ENCODE assay signal across 28 cellular contexts in genomic region chr14:46747253-46747652, GRCh38.
"Had no signal": no experiment of that assay in that cellular context is flagged by ENCODE, and none has a peak within 500 bp of the region (broad histone marks: within the 10 kb centered on the region; RNA-seq: fewer than 3 reads in every experiment).

No MANE protein-coding gene starts in this region.

- H3K36me3 ChIP-seq: ascending aorta, cardiac muscle cell had no signal

- ATAC-seq: activated CD8-positive, alpha-beta memory T cell treated with anti-CD3 and anti-CD28 coated beads, Interleukin-2, amount 10 ng/mL, durations not matched to agents 7 days and 5 days; activated CD8-positive, alpha-beta T cell treated with anti-CD3 and anti-CD28 coated beads, Interleukin-2, amount 10 ng/mL, durations not matched to agents 7 days and 5 days; activated naive CD8-positive, alpha-beta T cell treated with anti-CD3 and anti-CD28 coated beads, Interleukin-2, amount 50 U/mL, for 24 hours had no signal

- DNase-seq: activated B cell treated with CpG ODN at 0.5 μM for 24 hours; activated CD4-positive, alpha-beta memory T cell treated with anti-CD3 and anti-CD28 coated beads, Interleukin-2, amount 10 ng/mL, durations not matched to agents 7 days and 5 days; activated CD4-positive, alpha-beta T cell treated with anti-CD3 and anti-CD28 coated beads for 4 hours; activated CD4-positive, alpha-beta T cell treated with anti-CD3 and anti-CD28 coated beads, Interleukin-2, amount 10 ng/mL, durations not matched to agents 24 days and 14 days; activated CD4-positive, alpha-beta T cell treated with anti-CD3 and anti-CD28 coated beads, Interleukin-2, amount 50 U/mL, for 1 hour; activated CD4-positive, alpha-beta T cell treated with anti-CD3 and anti-CD28 coated beads, Interleukin-2, amount 50 U/mL, for 4 hours; activated CD4-positive, CD25-positive, alpha-beta regulatory T cell treated with anti-CD3 and anti-CD28 coated beads, Interleukin-2, amount 50 U/mL, for 72 hours; activated CD8-positive, alpha-beta memory T cell treated with anti-CD3 and anti-CD28 coated beads for 24 hours; activated CD8-positive, alpha-beta memory T cell treated with anti-CD3 and anti-CD28 coated beads, Interleukin-2, amount 10 ng/mL, durations not matched to agents 7 days and 5 days; activated CD8-positive, alpha-beta memory T cell treated with anti-CD3 and anti-CD28 coated beads, Interleukin-2, amount 50 U/mL, for 48 hours; activated CD8-positive, alpha-beta T cell treated with anti-CD3 and anti-CD28 coated beads, Interleukin-2, amount 10 ng/mL, durations not matched to agents 7 days and 5 days; activated effector memory CD4-positive, alpha-beta T cell treated with Interleukin-2 at 50 U/mL for 16 hours; activated gamma-delta T cell; activated naive CD4-positive, alpha-beta T cell treated with anti-CD3 and anti-CD28 coated beads, Interleukin-2, amount 10 ng/mL, durations not matched to agents 7 days and 5 days; activated naive CD4-positive, alpha-beta T cell treated with Interleukin-2 at 50 U/mL for 16 hours; activated naive CD8-positive, alpha-beta T cell treated with anti-CD3 and anti-CD28 coated beads, Interleukin-2, amount 10 ng/mL, durations not matched to agents 7 days and 5 days; activated naive CD8-positive, alpha-beta T cell treated with anti-CD3 and anti-CD28 coated beads, Interleukin-2, amount 50 U/mL, for 24 hours; activated T-cell treated with anti-CD3 and anti-CD28 coated beads, Interleukin-2, amount 50 U/mL, for 24 hours; activated T-cell treated with anti-CD3 and anti-CD28 coated beads, Interleukin-2, amount 50 U/mL, for 48 hours; amygdala; caudate nucleus; cerebellar nuclear complex; T-helper 1 cell; T-helper 2 cell; T-helper 9 cell had no signal

- H3K9me3 ChIP-seq: ascending aorta had no signal

- H3K27ac ChIP-seq: ascending aorta, cardiac muscle cell, VCaP had no signal

- H3K4me1 ChIP-seq: ascending aorta had no signal

- H3K27me3 ChIP-seq: ascending aorta, cardiac muscle cell had no signal

- H3K4me3 ChIP-seq: ascending aorta, cardiac muscle cell had no signal
